In genomic region chr13:67094952-67095351, GRCh38 we compare ENCODE assay signal across 25 cellular contexts.
"Had no signal": no experiment of that assay in that cellular context is flagged by ENCODE, and none has a peak within 500 bp of the region (broad histone marks: within the 10 kb centered on the region; RNA-seq: fewer than 3 reads in every experiment).

No MANE protein-coding gene starts in this region.

- FAIRE-seq: keratinocyte had no signal

- DNase-seq: activated B cell treated with CpG ODN at 0.5 μM for 24 hours; activated CD4-positive, alpha-beta T cell treated with anti-CD3 and anti-CD28 coated beads for 36 hours; activated CD4-positive, alpha-beta T cell treated with anti-CD3 and anti-CD28 coated beads, Interleukin-2, amount 50 U/mL, for 4 hours; activated CD8-positive, alpha-beta memory T cell treated with anti-CD3 and anti-CD28 coated beads for 24 hours; activated CD8-positive, alpha-beta memory T cell treated with anti-CD3 and anti-CD28 coated beads, Interleukin-2, amount 50 U/mL, for 4 hours; activated naive CD4-positive, alpha-beta T cell; activated T-cell treated with anti-CD3 and anti-CD28 coated beads, Interleukin-2, amount 50 U/mL, for 24 hours; amniotic stem cell; heart right ventricle; lower lobe of right lung; naive thymus-derived CD4-positive, alpha-beta T cell; spleen; stimulated activated CD4-positive, alpha-beta T cell treated with anti-CD3 and anti-CD28 coated beads, Interleukin-4, amount 100 ng/mL, for 24 hours; stimulated activated naive CD4-positive, alpha-beta T cell treated with Interleukin-2 at 50 U/mL for 16 hours; T1000 had no signal

- H3K27me3 ChIP-seq: cardiac muscle cell, esophagus muscularis mucosa, heart right ventricle, neural progenitor cell, spleen, suprapubic skin, tibial nerve had no signal

- H3K9me3 Mint-ChIP-seq: activated B cell treated with CpG ODN at 0.5 μM for 24 hours; activated T-cell treated with anti-CD3 and anti-CD28 coated beads, Interleukin-2, amount 50 U/mL, for 24 hours; activated T-helper 17 cell treated with anti-CD3 and anti-CD28 coated beads, Interleukin-2, amount 50 U/mL, for 72 hours; naive thymus-derived CD4-positive, alpha-beta T cell; neural progenitor cell; T-helper 1 cell treated with Interleukin-12 subunit alpha and Interleukin-12 subunit beta and Interleukin-4 antibody, amounts not matched to agents 30 μg/mL and 1 μg/mL, for 36 hours had no signal

- H3K36me3 ChIP-seq: cardiac muscle cell, esophagus muscularis mucosa, heart right ventricle, lower lobe of right lung, neural progenitor cell, spleen, suprapubic skin, tibial nerve had no signal

- H3K4me1 Mint-ChIP-seq: activated CD4-positive, alpha-beta T cell treated with anti-CD3 and anti-CD28 coated beads for 36 hours; activated T-helper 17 cell treated with anti-CD3 and anti-CD28 coated beads, Interleukin-2, amount 50 U/mL, for 72 hours; naive thymus-derived CD4-positive, alpha-beta T cell had no signal

- H3K4me3 ChIP-seq: cardiac muscle cell, esophagus muscularis mucosa, heart right ventricle, lower lobe of right lung, neural progenitor cell, spleen, suprapubic skin, tibial nerve had no signal

- H3K4me3 Mint-ChIP-seq: activated B cell treated with CpG ODN at 0.5 μM for 24 hours; activated CD4-positive, alpha-beta T cell treated with anti-CD3 and anti-CD28 coated beads for 36 hours; activated naive CD8-positive, alpha-beta T cell; activated T-cell treated with anti-CD3 and anti-CD28 coated beads, Interleukin-2, amount 50 U/mL, for 24 hours; activated T-helper 17 cell treated with anti-CD3 and anti-CD28 coated beads, Interleukin-2, amount 50 U/mL, for 72 hours; naive thymus-derived CD4-positive, alpha-beta T cell; neural progenitor cell; T-helper 1 cell treated with Interleukin-12 subunit alpha and Interleukin-12 subunit beta and Interleukin-4 antibody, amounts not matched to agents 30 μg/mL and 1 μg/mL, for 36 hours had no signal

- H3K27me3 Mint-ChIP-seq: activated B cell treated with CpG ODN at 0.5 μM for 24 hours; activated CD4-positive, alpha-beta T cell treated with anti-CD3 and anti-CD28 coated beads for 36 hours; activated naive CD8-positive, alpha-beta T cell; activated T-cell treated with anti-CD3 and anti-CD28 coated beads, Interleukin-2, amount 50 U/mL, for 24 hours; activated T-helper 17 cell treated with anti-CD3 and anti-CD28 coated beads, Interleukin-2, amount 50 U/mL, for 72 hours had no signal

- H3K27ac Mint-ChIP-seq: activated B cell treated with CpG ODN at 0.5 μM for 24 hours; activated CD4-positive, alpha-beta T cell treated with anti-CD3 and anti-CD28 coated beads for 36 hours; activated naive CD8-positive, alpha-beta T cell; activated T-cell treated with anti-CD3 and anti-CD28 coated beads, Interleukin-2, amount 50 U/mL, for 24 hours; activated T-helper 17 cell treated with anti-CD3 and anti-CD28 coated beads, Interleukin-2, amount 50 U/mL, for 72 hours; naive thymus-derived CD4-positive, alpha-beta T cell; neural progenitor cell; T-helper 1 cell treated with Interleukin-12 subunit alpha and Interleukin-12 subunit beta and Interleukin-4 antibody, amounts not matched to agents 30 μg/mL and 1 μg/mL, for 36 hours had no signal

- H3K4me1 ChIP-seq: lower lobe of right lung, neural progenitor cell, spleen, suprapubic skin had no signal

- H3K9me3 ChIP-seq: esophagus muscularis mucosa, heart right ventricle, lower lobe of right lung, spleen, suprapubic skin, tibial nerve had no signal

- H3K36me3 Mint-ChIP-seq: activated naive CD8-positive, alpha-beta T cell; naive thymus-derived CD4-positive, alpha-beta T cell; neural progenitor cell had no signal

- ATAC-seq: activated CD4-positive, alpha-beta T cell treated with anti-CD3 and anti-CD28 coated beads for 36 hours; activated T-helper 17 cell treated with anti-CD3 and anti-CD28 coated beads, Interleukin-2, amount 50 U/mL, for 72 hours; left lobe of liver; lower lobe of right lung; naive thymus-derived CD4-positive, alpha-beta T cell had no signal

- H3K9ac ChIP-seq: neural progenitor cell had no signal

- H3K27ac ChIP-seq: cardiac muscle cell, esophagus muscularis mucosa, heart right ventricle, lower lobe of right lung, neural progenitor cell, suprapubic skin, tibial nerve had no signal

- H3K4me2 ChIP-seq: neural progenitor cell had no signal
